19 cellular contexts compared by ENCODE assay signal in genomic region chr2:189297446-189297845, GRCh38.
DNase-seq lines count a peak whose midpoint lies in the region; ATAC-seq, FAIRE-seq and TF ChIP-seq lines count a peak whose summit lies in the region.
"Had no signal": no experiment of that assay in that cellular context is flagged by ENCODE, and none has a peak within 500 bp of the region (broad histone marks: within the 10 kb centered on the region; RNA-seq: fewer than 3 reads in every experiment).

No MANE protein-coding gene starts in this region.

- no peaks in the 10 kb centered on the region for H3K23me2 ChIP-seq in H9 (ENCODE audit: insufficient read length, low read depth, low read length, poor library complexity, severe bottlenecking)

- no peak overlapping the region for H3K4ac ChIP-seq in H9 (ENCODE audit: low read depth, low read length)

- H2AFZ ChIP-seq in astrocyte (ENCODE audit: low read depth, low read length) (no peak overlapping the region), H9 (ENCODE audit: low read length) (no peak overlapping the region)

- H3K79me2 ChIP-seq in astrocyte (ENCODE audit: insufficient read depth, low read length): no peaks in the 10 kb centered on the region
- H3K79me2 ChIP-seq in H9 (ENCODE audit: insufficient read depth, low read length): no peaks in the 10 kb centered on the region

- no peak overlapping the region for H3T11ph ChIP-seq in H9 (ENCODE audit: low read length)

- H3K36me3 Mint-ChIP-seq in CD4-positive, alpha-beta memory T cell: no peaks in the 10 kb centered on the region
- H3K36me3 Mint-ChIP-seq in astrocyte (ENCODE audit: low read depth, unreplicated experiment): no peaks in the 10 kb centered on the region
- H3K36me3 Mint-ChIP-seq in naive thymus-derived CD4-positive, alpha-beta T cell: peaks cover 0 to 6% (median under 1%) of the 10 kb centered on the region in 5 donors
- no peaks in the 10 kb centered on the region for H3K36me3 Mint-ChIP-seq in H9 (ENCODE audit: insufficient read depth in 1 of 3, low read depth in 3 of 3)
- H3K36me3 Mint-ChIP-seq: natural killer cell had no signal

- H3K14ac ChIP-seq in H9 (ENCODE audit: insufficient read depth, low read length): no peak overlapping the region

- no peak overlapping the region for H2BK15ac ChIP-seq in H9 (ENCODE audit: low read depth, low read length)

- peaks cover 0 to 2% (median 0%) of the 10 kb centered on the region in 8 donors for H3K9me3 Mint-ChIP-seq in CD4-positive, alpha-beta memory T cell
- H3K9me3 Mint-ChIP-seq in astrocyte (ENCODE audit: unreplicated experiment) (no peaks in the 10 kb centered on the region), H9 (no peaks in the 10 kb centered on the region)
- H3K9me3 Mint-ChIP-seq in naive thymus-derived CD4-positive, alpha-beta T cell: peaks cover 0 to 18% (median 0%) of the 10 kb centered on the region in 11 donors

- no peak overlapping the region for H3K56ac ChIP-seq in H9 (ENCODE audit: insufficient read length, low read depth, low read length)

- POLR2A ChIA-PET in CD4-positive, alpha-beta memory T cell (lab: Charles Lee; ENCODE audit: partially characterized antibody): no interaction called here
- POLR2A ChIA-PET in naive thymus-derived CD4-positive, alpha-beta T cell (lab: Charles Lee): no interaction called here

- H3K23ac ChIP-seq in H9 (ENCODE audit: insufficient read length, low read depth, low read length): no peak overlapping the region

- CTCF ChIA-PET in CD4-positive, alpha-beta memory T cell (lab: Charles Lee; ENCODE audit: partially characterized antibody): no interaction called here
- CTCF ChIA-PET in naive thymus-derived CD4-positive, alpha-beta T cell (lab: Charles Lee): interaction anchor here (2.2 kb wide), 1 partner anchor 10 kb away, joined by 7 read pairs; no protein-coding TSS in a partner anchor

- no peak overlapping the region for H2BK12ac ChIP-seq in H9 (ENCODE audit: insufficient read length, low read depth, low read length)

- no peak overlapping the region for H3K9ac ChIP-seq in astrocyte (ENCODE audit: low read length)
- no peak overlapping the region for H3K9ac ChIP-seq in H9 (ENCODE audit: extremely low read depth, insufficient read length, low read length)

- no peaks in the 10 kb centered on the region for H4K20me1 ChIP-seq in astrocyte (ENCODE audit: insufficient read depth, low read length)
- H4K20me1 ChIP-seq in H9 (ENCODE audit: control insufficient read depth, insufficient read depth, insufficient read length): no peaks in the 10 kb centered on the region

- intact Hi-C loops in CD4-positive, alpha-beta memory T cell (cut with micrococcal nuclease): no loop called here
- intact Hi-C loops in naive thymus-derived CD4-positive, alpha-beta T cell (cut with micrococcal nuclease): no loop called here
- intact Hi-C loops in posterior vena cava (cut with DNase I): no loop called here

- H4K8ac ChIP-seq in H9 (replicated peaks; ENCODE audit: insufficient read length, low read depth, low read length): no peak overlapping the region

- H3K4me1 ChIP-seq in CD4-positive, alpha-beta memory T cell (ENCODE audit: insufficient read depth, low read length): peaks cover 71% of the 10 kb centered on the region
- H3K4me1 ChIP-seq in astrocyte (ENCODE audit: insufficient read depth, low read length): peaks cover 22% of the 10 kb centered on the region
- H3K4me1 ChIP-seq in naive thymus-derived CD4-positive, alpha-beta T cell (ENCODE audit: control insufficient read depth in 2 of 2, insufficient read depth in 2 of 2, low read length in 2 of 2): peaks cover 35 to 62% of the 10 kb centered on the region in 2 donors
- no peaks in the 10 kb centered on the region for H3K4me1 ChIP-seq in H9 (ENCODE audit: insufficient read depth, low read length)
- peaks cover 11% of the 10 kb centered on the region for H3K4me1 ChIP-seq in foreskin keratinocyte
- H3K4me1 ChIP-seq: left ventricle myocardium inferior, right atrium auricular region had no signal

- FAIRE-seq in astrocyte (lab: Jason Lieb, UNC): peak; percentile 95

- H2BK5ac ChIP-seq in H9 (ENCODE audit: insufficient read length, low read length): no peak overlapping the region

- H3K79me1 ChIP-seq in H9 (ENCODE audit: insufficient read depth, low read depth, low read length, poor library complexity, severe bottlenecking): no peaks in the 10 kb centered on the region

- peaks cover 37 to 67% (median 55%) of the 10 kb centered on the region in 4 donors for H3K4me1 Mint-ChIP-seq in CD4-positive, alpha-beta memory T cell
- H3K4me1 Mint-ChIP-seq in astrocyte (ENCODE audit: low read depth, unreplicated experiment): peaks cover 22% of the 10 kb centered on the region
- H3K4me1 Mint-ChIP-seq in naive thymus-derived CD4-positive, alpha-beta T cell: peaks cover 38 to 82% (median 73%) of the 10 kb centered on the region in 7 donors
- no peaks in the 10 kb centered on the region for H3K4me1 Mint-ChIP-seq in H9

- no peak overlapping the region for H3K4me3 ChIP-seq in CD4-positive, alpha-beta memory T cell (ENCODE audit: low read length in 2 of 2)
- no peak overlapping the region for H3K4me3 ChIP-seq in Jurkat, Clone E6-1 (ENCODE audit: low read length)
- no peak overlapping the region for H3K4me3 ChIP-seq in astrocyte (ENCODE audit: insufficient read depth, low read depth, low read length)
- no peak overlapping the region for H3K4me3 ChIP-seq in naive thymus-derived CD4-positive, alpha-beta T cell (ENCODE audit: low read length)
- H3K4me3 ChIP-seq: left ventricle myocardium inferior, right atrium auricular region, SK-N-MC had no signal

- H3K27me3 Mint-ChIP-seq in CD4-positive, alpha-beta memory T cell: no peaks in the 10 kb centered on the region
- H3K27me3 Mint-ChIP-seq in astrocyte (ENCODE audit: low read depth, unreplicated experiment) (no peaks in the 10 kb centered on the region), H9 (ENCODE audit: low read depth) (no peaks in the 10 kb centered on the region)
- H3K27me3 Mint-ChIP-seq in naive thymus-derived CD4-positive, alpha-beta T cell: no peaks in the 10 kb centered on the region

- no peak overlapping the region for H2AK5ac ChIP-seq in H9 (ENCODE audit: insufficient read length, low read length)

- H2BK20ac ChIP-seq in H9 (ENCODE audit: low read depth, low read length, poor library complexity, severe bottlenecking): no peak overlapping the region

- no peak overlapping the region for H3K27ac ChIP-seq in CD4-positive, alpha-beta memory T cell (ENCODE audit: low read depth, low read length)
- H3K27ac ChIP-seq in astrocyte (ENCODE audit: low read depth, low read length) (peak overlapping the region; percentile 27), H9 (ENCODE audit: insufficient read length, low read depth, low read length) (no peak overlapping the region), foreskin keratinocyte (no peak overlapping the region)
- H3K27ac ChIP-seq in naive thymus-derived CD4-positive, alpha-beta T cell (ENCODE audit: low read depth, low read length): no peak overlapping the region
- H3K27ac ChIP-seq: epithelial cell of prostate, left ventricle myocardium inferior, right atrium auricular region, SK-N-MC had no signal

- H3K27me3 ChIP-seq in CD4-positive, alpha-beta memory T cell (ENCODE audit: insufficient read depth, low read length): no peaks in the 10 kb centered on the region
- H3K27me3 ChIP-seq in astrocyte (ENCODE audit: insufficient read depth, low read length): no peaks in the 10 kb centered on the region
- no peaks in the 10 kb centered on the region for H3K27me3 ChIP-seq in naive thymus-derived CD4-positive, alpha-beta T cell (ENCODE audit: control insufficient read depth in 2 of 2, insufficient read depth in 2 of 2, low read length in 2 of 2)
- H3K27me3 ChIP-seq in H9 (ENCODE audit: insufficient read depth, low read length): no peaks in the 10 kb centered on the region
- no peaks in the 10 kb centered on the region for H3K27me3 ChIP-seq in foreskin keratinocyte
- H3K27me3 ChIP-seq: right atrium auricular region had no signal

- peak overlapping the region in 2 of 7 donors; percentile 30 to 60 for H3K27ac Mint-ChIP-seq in CD4-positive, alpha-beta memory T cell
- H3K27ac Mint-ChIP-seq in astrocyte (ENCODE audit: unreplicated experiment) (peak overlapping the region; percentile 12), H9 (no peak overlapping the region)
- H3K27ac Mint-ChIP-seq in naive thymus-derived CD4-positive, alpha-beta T cell: peak overlapping the region in 6 of 9 donors; percentile 13 to 81 (median 52)
- H3K27ac Mint-ChIP-seq: natural killer cell had no signal

- H3K9me3 ChIP-seq in CD4-positive, alpha-beta memory T cell (ENCODE audit: control insufficient read depth in 1 of 2, low read length in 2 of 2): no peaks in the 10 kb centered on the region
- H3K9me3 ChIP-seq in astrocyte (ENCODE audit: insufficient read depth, low read depth, low read length): no peaks in the 10 kb centered on the region
- H3K9me3 ChIP-seq in naive thymus-derived CD4-positive, alpha-beta T cell (ENCODE audit: control insufficient read depth in 2 of 3, low read length in 3 of 3): no peaks in the 10 kb centered on the region
- no peaks in the 10 kb centered on the region for H3K9me3 ChIP-seq in H9 (ENCODE audit: control insufficient read depth, low read depth, low read length)
- H3K9me3 ChIP-seq: right atrium auricular region had no signal

- no peak overlapping the region for H3K18ac ChIP-seq in H9 (ENCODE audit: insufficient read length, low read depth, low read length)

- ATAC-seq in naive thymus-derived CD4-positive, alpha-beta T cell: no peak
- no peak for ATAC-seq in foreskin keratinocyte
- ATAC-seq: natural killer cell had no signal

- TF ChIP-seq CTCF in astrocyte (IDR thresholded peaks at IDR 0.05; ENCODE audit: insufficient read depth, low read depth, low read length) (no peak), H9 (conservative IDR thresholded peaks at IDR 0.05) (no peak), foreskin keratinocyte (conservative IDR thresholded peaks at IDR 0.05) (no peak)

- H2BK120ac ChIP-seq in H9 (ENCODE audit: low read depth, low read length, poor library complexity, severe bottlenecking): no peak overlapping the region

- peak overlapping the region in 6 of 8 donors; percentile 19 to 84 (median 62) for H3K4me3 Mint-ChIP-seq in CD4-positive, alpha-beta memory T cell
- H3K4me3 Mint-ChIP-seq in astrocyte (ENCODE audit: unreplicated experiment): no peak overlapping the region
- peak overlapping the region in 9 of 10 donors; percentile 28 to 77 (median 66) for H3K4me3 Mint-ChIP-seq in naive thymus-derived CD4-positive, alpha-beta T cell
- no peak overlapping the region for H3K4me3 Mint-ChIP-seq in H9
- H3K4me3 Mint-ChIP-seq: natural killer cell had no signal

- no peak overlapping the region for H4K91ac ChIP-seq in H9 (ENCODE audit: insufficient read length, low read depth, low read length)

- no peaks in the 10 kb centered on the region for H3K36me3 ChIP-seq in CD4-positive, alpha-beta memory T cell (ENCODE audit: insufficient read depth, low read length)
- H3K36me3 ChIP-seq in astrocyte (ENCODE audit: insufficient read depth, low read length): no peaks in the 10 kb centered on the region
- no peaks in the 10 kb centered on the region for H3K36me3 ChIP-seq in naive thymus-derived CD4-positive, alpha-beta T cell (ENCODE audit: control insufficient read depth in 2 of 3, insufficient read depth in 3 of 3, low read length in 3 of 3)
- H3K36me3 ChIP-seq: left ventricle myocardium inferior, right atrium auricular region had no signal

- no peak overlapping the region for H4K5ac ChIP-seq in H9 (ENCODE audit: insufficient read length, low read depth, low read length)

- no peak for DNase-seq in CD4-positive, alpha-beta memory T cell
- peak; percentile 62 for DNase-seq in Jurkat, Clone E6-1 (ENCODE audit: low read depth, low spot score)
- DNase-seq in astrocyte (ENCODE audit: low read depth) (peak; percentile 98), posterior vena cava (ENCODE audit: low spot score) (no peak), H9 (no peak), foreskin keratinocyte (no peak)
- DNase-seq in naive thymus-derived CD4-positive, alpha-beta T cell: peak in 4 of 9 donors; percentile 29 to 45 (median 44)
- no peak for DNase-seq in activated CD4-positive, alpha-beta T cell treated with anti-CD3 and anti-CD28 coated beads for 48 hours
- DNase-seq: activated T-cell treated with anti-CD3 and anti-CD28 coated beads for 4 hours; C1 segment of cervical spinal cord; caudate nucleus; left ventricle myocardium inferior; natural killer cell; NCI-H1092; NCI-H2227 treated with DMSO at 0.1 percent for 48 hours; stimulated activated naive CD4-positive, alpha-beta T cell treated with Interleukin-2 at 50 U/mL for 16 hours had no signal

- H3K4me2 ChIP-seq in astrocyte (ENCODE audit: low read length) (peak overlapping the region; percentile 50), H9 (ENCODE audit: insufficient read depth, insufficient read length, low read length) (no peak overlapping the region)

Comparison
In these comparisons a context has a peak if more than half of its experiments do, and no peak if none do; other contexts are left out.
1. DNase-seq: peak in Jurkat, Clone E6-1 (single experiment) and astrocyte (single experiment); none in CD4-positive, alpha-beta memory T cell (0 of 5), posterior vena cava (single experiment), H9 (single experiment), foreskin keratinocyte (0 of 2) and activated CD4-positive, alpha-beta T cell treated with anti-CD3 and anti-CD28 coated beads for 48 hours (single experiment).
2. H3K27ac Mint-ChIP-seq: peak in astrocyte (single experiment) and naive thymus-derived CD4-positive, alpha-beta T cell (6 of 9); none in H9 (0 of 3).
3. H3K4me3 Mint-ChIP-seq: peak in CD4-positive, alpha-beta memory T cell (6 of 8) and naive thymus-derived CD4-positive, alpha-beta T cell (9 of 10); none in astrocyte (single experiment) and H9 (0 of 2).